ENCODE assay signal across 10 cellular contexts in the genomic region with DNA sequence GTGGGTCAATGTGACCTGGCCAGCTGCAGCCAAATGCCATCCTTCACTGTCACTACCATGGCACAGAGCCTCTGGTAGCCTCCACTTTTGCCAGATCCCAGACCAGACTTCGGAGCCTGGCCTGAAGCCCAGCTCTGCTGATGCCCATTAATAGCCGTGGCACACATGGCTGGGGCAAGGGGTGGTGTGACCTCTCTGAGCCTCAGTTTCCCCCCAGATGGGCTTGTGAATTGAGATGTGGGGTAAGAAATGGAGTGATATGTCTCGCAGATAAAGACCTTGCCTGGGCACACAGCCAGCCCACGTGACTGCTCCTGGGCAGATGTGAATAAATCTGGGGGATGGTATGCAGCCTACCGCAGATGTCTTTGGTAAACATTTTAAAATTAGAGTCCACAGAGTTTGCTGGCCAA.
DNase-seq lines count a peak whose midpoint lies in the region; TF ChIP-seq lines count a peak whose summit lies in the region.
"Had no signal": no experiment of that assay in that cellular context is flagged by ENCODE, and none has a peak within 500 bp of the region (broad histone marks: within the 10 kb centered on the region; RNA-seq: fewer than 3 reads in every experiment).

No MANE protein-coding gene starts in this region.

- H3K4me3 ChIP-seq in astrocyte of the cerebellum (ENCODE audit: low read depth, low read length) = no peak overlapping the region
- H3K4me3 ChIP-seq in neutrophil (ENCODE audit: low read depth in 1 of 2, low read length in 1 of 2) = no peak overlapping the region
- H3K4me3 ChIP-seq: suprapubic skin had no signal

- DNase-seq in T-helper 1 cell (no peak), astrocyte of the cerebellum (ENCODE audit: low read depth) (peak; percentile 42), HEK293T (ENCODE audit: extremely low spot score) (no peak), NCI-H146 treated with DMSO at 0.1 percent for 48 hours (lab: John Stamatoyannopoulos, UW; ENCODE audit: unreplicated experiment) (no peak)
- no peak for DNase-seq in effector CD4-positive, alpha-beta T cell
- DNase-seq: WERI-Rb-1 had no signal

- H3K9me3 Mint-ChIP-seq in T-helper 1 cell treated with Interleukin-12 subunit alpha and Interleukin-12 subunit beta and Interleukin-4 antibody, amounts not matched to agents 30 μg/mL and 1 μg/mL, for 36 hours = no peaks in the 10 kb centered on the region

- peak overlapping the region; percentile 32 for H3K27ac ChIP-seq in KOPT-K1 (ENCODE audit: low read depth, low read length, poor library complexity, severe bottlenecking)
- peak overlapping the region; percentile 33 for H3K27ac ChIP-seq in neutrophil
- H3K27ac ChIP-seq: suprapubic skin, WERI-Rb-1 had no signal

- H3K36me3 Mint-ChIP-seq in T-helper 1 cell treated with Interleukin-12 subunit alpha and Interleukin-12 subunit beta and Interleukin-4 antibody, amounts not matched to agents 30 μg/mL and 1 μg/mL, for 36 hours (ENCODE audit: low read depth) = peaks cover 33% of the 10 kb centered on the region

- peaks cover 16 to 24% of the 10 kb centered on the region in 2 experiments for H3K4me1 ChIP-seq in neutrophil (ENCODE audit: control insufficient read depth in 1 of 2, insufficient read depth in 1 of 2, low read depth in 1 of 2, low read length in 1 of 2)
- H3K4me1 ChIP-seq: suprapubic skin had no signal

- no peaks in the 10 kb centered on the region for H3K27me3 ChIP-seq in neutrophil
- H3K27me3 ChIP-seq: suprapubic skin had no signal

- H3K27ac Mint-ChIP-seq in T-helper 1 cell treated with Interleukin-12 subunit alpha and Interleukin-12 subunit beta and Interleukin-4 antibody, amounts not matched to agents 30 μg/mL and 1 μg/mL, for 36 hours = peak overlapping the region; percentile 49

- H3K4me3 Mint-ChIP-seq in T-helper 1 cell treated with Interleukin-12 subunit alpha and Interleukin-12 subunit beta and Interleukin-4 antibody, amounts not matched to agents 30 μg/mL and 1 μg/mL, for 36 hours = no peak overlapping the region

- no peaks in the 10 kb centered on the region for H3K27me3 Mint-ChIP-seq in T-helper 1 cell treated with Interleukin-12 subunit alpha and Interleukin-12 subunit beta and Interleukin-4 antibody, amounts not matched to agents 30 μg/mL and 1 μg/mL, for 36 hours (ENCODE audit: low read depth)

- H3K4me1 Mint-ChIP-seq in T-helper 1 cell treated with Interleukin-12 subunit alpha and Interleukin-12 subunit beta and Interleukin-4 antibody, amounts not matched to agents 30 μg/mL and 1 μg/mL, for 36 hours (ENCODE audit: low read depth) = peaks cover 28% of the 10 kb centered on the region

- in situ Hi-C loops in astrocyte of the cerebellum (cut with HindIII; ENCODE audit: low sequenced_read_pairs) = no loop called here

- H3K9me3 ChIP-seq in KOPT-K1 (ENCODE audit: insufficient read depth, low read length, poor library complexity, severe bottlenecking) (no peaks in the 10 kb centered on the region), neutrophil (no peaks in the 10 kb centered on the region)
- H3K9me3 ChIP-seq: suprapubic skin had no signal

- H3K36me3 ChIP-seq in KOPT-K1 (ENCODE audit: insufficient read depth, low read length) = no peaks in the 10 kb centered on the region
- peaks cover 38% of the 10 kb centered on the region for H3K36me3 ChIP-seq in neutrophil
- H3K36me3 ChIP-seq: suprapubic skin, WERI-Rb-1 had no signal

- no peak for TF ChIP-seq CTCF in astrocyte of the cerebellum (IDR thresholded peaks at IDR 0.05; ENCODE audit: low read depth, low read length, missing control alignments)
- TF ChIP-seq CTCF in neutrophil (IDR thresholded peaks at IDR 0.05) = no peak

- CTCF ChIA-PET in HEK293T (lab: Yijun Ruan, JAX) = no interaction called here

- POLR2A ChIA-PET in HEK293T (lab: Yijun Ruan, JAX) = no interaction called here

TF ChIP-seq in HEK293T, 16 proteins besides CTCF, POLR2A, EP300 and RAD21:
- no peak for TF ChIP-seq SP1 (IDR thresholded peaks at IDR 0.05)
- TF ChIP-seq FOXM1 (IDR thresholded peaks at IDR 0.05; ENCODE audit: borderline replicate concordance) = no peak
- TF ChIP-seq L3MBTL2 (conservative IDR thresholded peaks at IDR 0.05) = no peak
